ENCODE assay signal across 10 cellular contexts in genomic region chr16:30113031-30113710, GRCh38. TPM values are rescaled to one million over a fixed set of nuclear protein-coding genes. Genes with fewer than 3 reads are reported as not detected.
A peak's percentile ranks its signal among the peaks of the same experiment; 100 is the strongest.
DNase-seq lines count a peak whose midpoint lies in the region; ATAC-seq and TF ChIP-seq lines count a peak whose summit lies in the region.
"Had no signal": no experiment of that assay in that cellular context is flagged by ENCODE, and none has a peak within 500 bp of the region (broad histone marks: within the 10 kb centered on the region; RNA-seq: fewer than 3 reads in every experiment).

GDPD3 (minus strand) TSS chr16:30113537; CDS start chr16:30113478, 59 bp downstream.

- H3K4me1 Mint-ChIP-seq in CD8-positive, alpha-beta T cell (ENCODE audit: low read depth), result peaks cover 16% of the 10 kb centered on the region

- H3K79me2 ChIP-seq in DND-41 (ENCODE audit: insufficient read depth, low read length) (no peaks in the 10 kb centered on the region), OCI-LY3 (ENCODE audit: low read length) (no peaks in the 10 kb centered on the region)

- H3K4me1 ChIP-seq in DND-41 (ENCODE audit: insufficient read depth, low read length), result no peaks in the 10 kb centered on the region
- H3K4me1 ChIP-seq in OCI-LY3 (ENCODE audit: low read length), result no peaks in the 10 kb centered on the region
- peaks cover 0 to 23% of the 10 kb centered on the region in 2 donors for H3K4me1 ChIP-seq in esophagus (ENCODE audit: control insufficient read depth in 2 of 2, insufficient read depth in 2 of 2, low read length in 1 of 2)
- no peaks in the 10 kb centered on the region for H3K4me1 ChIP-seq in psoas muscle
- H3K4me1 ChIP-seq in CD8-positive, alpha-beta T cell (ENCODE audit: insufficient read depth, low read length), result peaks cover 15% of the 10 kb centered on the region

- in situ Hi-C loops in GM13976 (cut with MboI; ENCODE audit: low sequenced_read_pairs, unreplicated experiment), result loop anchor here (25.0 kb wide), 2 partner anchors 299 to 499 kb away; partner anchors contain the start of genes ZNF689 and ZNF771

- no peak within 1 kb of the TSS for H3K27ac Mint-ChIP-seq in CD8-positive, alpha-beta T cell

- H3K9ac ChIP-seq in DND-41 (ENCODE audit: low read depth, low read length) (no peak within 1 kb of the TSS), OCI-LY3 (ENCODE audit: low read length) (no peak within 1 kb of the TSS)

- POLR2A ChIA-PET in CD8-positive, alpha-beta T cell (lab: Charles Lee), result interaction anchor here (2.2 kb wide), 1 partner anchor 70 kb away, joined by 5 read pairs; the partner anchor contains the start of gene CORO1A

- intact Hi-C loops in psoas muscle (cut with DNase I), result no loop called here
- intact Hi-C loops in CD8-positive, alpha-beta T cell (cut with DNase I, micrococcal nuclease), result no loop called here

- H3K36me3 Mint-ChIP-seq in CD8-positive, alpha-beta T cell, result peaks cover 55% of the 10 kb centered on the region

- H3K9me3 ChIP-seq in DND-41 (ENCODE audit: insufficient read depth, low read length, severe bottlenecking) (no peaks in the 10 kb centered on the region), OCI-LY3 (ENCODE audit: insufficient read depth, low read length) (no peaks in the 10 kb centered on the region), esophagus (ENCODE audit: control insufficient read depth in 2 of 2, insufficient read depth in 1 of 2, low read depth in 1 of 2, low read length in 1 of 2) (no peaks in the 10 kb centered on the region), psoas muscle (no peaks in the 10 kb centered on the region)
- H3K9me3 ChIP-seq in CD8-positive, alpha-beta T cell (ENCODE audit: low read length), result no peaks in the 10 kb centered on the region

- CTCF ChIA-PET in CD8-positive, alpha-beta T cell (lab: Charles Lee), result interaction anchor here (1.1 to 2.3 kb wide), 7 partner anchors 8 to 73 kb away, joined by 3 to 10 read pairs (median 4); partner anchors contain the start of gene TBX6

- H2AFZ ChIP-seq in DND-41 (ENCODE audit: low read depth, low read length) (no peak within 1 kb of the TSS), OCI-LY3 (ENCODE audit: low read depth, low read length) (no peak within 1 kb of the TSS)

- H4K20me1 ChIP-seq in DND-41 (ENCODE audit: insufficient read depth, low read length) (no peaks in the 10 kb centered on the region), OCI-LY3 (ENCODE audit: insufficient read depth, low read length) (no peaks in the 10 kb centered on the region)

- ATAC-seq in DND-41 (ENCODE audit: insufficient read depth, low read depth) (0 out of 3 replicates have a peak, but pooled peaks have one; percentile 7), psoas muscle (peak; percentile 20 to 29 (median 26)), HG02798 (IDR thresholded peaks at IDR 0.05; ENCODE audit: poor library complexity, unreplicated experiment) (no peak)
- no peak for ATAC-seq in CD8-positive, alpha-beta T cell

- no peaks in the 10 kb centered on the region for H3K9me3 Mint-ChIP-seq in CD8-positive, alpha-beta T cell
- H3K9me3 Mint-ChIP-seq: activated naive CD4-positive, alpha-beta T cell treated with anti-CD3 and anti-CD28 coated beads, Interleukin-2, amount 10 ng/mL, durations not matched to agents 7 days and 5 days had no signal

- H3K36me3 ChIP-seq in DND-41 (ENCODE audit: insufficient read depth, low read length), result peaks cover 55% of the 10 kb centered on the region
- H3K36me3 ChIP-seq in OCI-LY3 (replicated peaks; ENCODE audit: low read depth, low read length), result no peaks in the 10 kb centered on the region
- H3K36me3 ChIP-seq in esophagus (ENCODE audit: control insufficient read depth in 2 of 2, insufficient read depth in 2 of 2, low read length in 1 of 2), result peaks cover 16 to 27% of the 10 kb centered on the region in 2 donors
- peaks cover 0 to 72% of the 10 kb centered on the region in 2 donors for H3K36me3 ChIP-seq in psoas muscle (ENCODE audit: insufficient read depth in 1 of 2, low read depth in 1 of 2)
- peaks cover 2% of the 10 kb centered on the region for H3K36me3 ChIP-seq in CD8-positive, alpha-beta T cell (ENCODE audit: insufficient read depth, low read length)

- WGBS in esophagus, 2 donors, result 62 to 72% methylated on average over 20 of the region's 20 CpGs
- WGBS in psoas muscle, 3 donors, result 63 to 65% (median 64%) methylated on average over 16 to 20 of the region's 20 CpGs

- TF ChIP-seq CTCF in DND-41 (IDR thresholded peaks at IDR 0.05; ENCODE audit: borderline replicate concordance, extremely low read depth, low read length, poor library complexity, severe bottlenecking) (no peak), OCI-LY3 (IDR thresholded peaks at IDR 0.05; ENCODE audit: low read depth, low read length) (no peak), psoas muscle (IDR thresholded peaks at IDR 0.05) (no peak), GM13976 (IDR thresholded peaks at IDR 0.05; ENCODE audit: borderline replicate concordance, control extremely low read depth, extremely low read depth, insufficient read depth, missing control alignments) (no peak)
- no peak for TF ChIP-seq CTCF in CD8-positive, alpha-beta T cell (IDR thresholded peaks at IDR 0.05)

- H3K27ac ChIP-seq in DND-41 (ENCODE audit: low read length) (no peak within 1 kb of the TSS), OCI-LY3 (ENCODE audit: low read length) (no peak within 1 kb of the TSS), esophagus (ENCODE audit: low read depth in 2 of 2, low read length in 1 of 2) (peak within 1 kb of the TSS; percentile 84 to 92), psoas muscle (no peak within 1 kb of the TSS)
- H3K27ac ChIP-seq in CD8-positive, alpha-beta T cell (ENCODE audit: low read depth, low read length), result no peak within 1 kb of the TSS

- H3K27me3 Mint-ChIP-seq in CD8-positive, alpha-beta T cell (ENCODE audit: low read depth), result no peaks in the 10 kb centered on the region
- H3K27me3 Mint-ChIP-seq: activated naive CD4-positive, alpha-beta T cell treated with anti-CD3 and anti-CD28 coated beads, Interleukin-2, amount 10 ng/mL, durations not matched to agents 7 days and 5 days had no signal

- no peak within 1 kb of the TSS for H3K4me3 ChIP-seq in DND-41 (ENCODE audit: low read depth in 1 of 2, low read length in 2 of 2)
- H3K4me3 ChIP-seq in OCI-LY3 (ENCODE audit: low read length), result peak within 1 kb of the TSS; percentile 28; the same call in 1 of the 2 replicates
- H3K4me3 ChIP-seq in esophagus (ENCODE audit: low read depth in 1 of 2, low read length in 2 of 2), result peak within 1 kb of the TSS; percentile 22 to 43
- no peak within 1 kb of the TSS for H3K4me3 ChIP-seq in psoas muscle
- no peak within 1 kb of the TSS for H3K4me3 ChIP-seq in CD8-positive, alpha-beta T cell (ENCODE audit: low read depth, low read length)

- no peak within 1 kb of the TSS for H3K4me3 Mint-ChIP-seq in CD8-positive, alpha-beta T cell
- H3K4me3 Mint-ChIP-seq: activated naive CD4-positive, alpha-beta T cell treated with anti-CD3 and anti-CD28 coated beads, Interleukin-2, amount 10 ng/mL, durations not matched to agents 7 days and 5 days had no signal

- H3K27me3 ChIP-seq in DND-41 (ENCODE audit: insufficient read depth, low read length, poor library complexity) (no peaks in the 10 kb centered on the region), OCI-LY3 (ENCODE audit: low read depth, low read length) (no peaks in the 10 kb centered on the region), esophagus (ENCODE audit: control insufficient read depth in 1 of 2, insufficient read depth in 2 of 2, low read length in 2 of 2) (no peaks in the 10 kb centered on the region), psoas muscle (ENCODE audit: insufficient read depth in 3 of 3, low read length in 2 of 3) (no peaks in the 10 kb centered on the region)
- H3K27me3 ChIP-seq in CD8-positive, alpha-beta T cell (ENCODE audit: insufficient read depth, low read length), result no peaks in the 10 kb centered on the region

- no peak within 1 kb of the TSS for H3K4me2 ChIP-seq in DND-41 (ENCODE audit: insufficient read depth, low read length)
- H3K4me2 ChIP-seq in OCI-LY3 (ENCODE audit: low read length), result peak within 1 kb of the TSS; percentile 19

- DNase-seq in DND-41, result no peak
- peak in 1 of 2 donors; percentile 53 for DNase-seq in psoas muscle
- DNase-seq in CD8-positive, alpha-beta T cell, result no peak
- no peak for DNase-seq in AML-193 (lab: John Stamatoyannopoulos, UW)
- no peak for DNase-seq in GM13976 (ENCODE audit: low spot score)
- DNase-seq: SIG-M5 had no signal

RNA-seq across cellular contexts. Expression of gene GDPD3, which starts in this region (rescaled TPM):
- 10 to 100 TPM; 49.2 to 82.8 TPM for polyA plus RNA-seq in esophagus
- 1 to 10 TPM in 2 of 4 donors, under 1 TPM in 2; 0.56 to 3.1 (median 1.3) TPM for total RNA-seq in psoas muscle
- under 1 TPM; 0.48 to 0.91 (median 0.89) TPM for polyA plus RNA-seq in psoas muscle
- 1 to 10 TPM; 2.9 to 3.6 TPM for total RNA-seq in CD8-positive, alpha-beta T cell

Comparison
In these comparisons a context has a peak if more than half of its experiments do, and no peak if none do; other contexts are left out.
1. RNA of gene GDPD3 (polyA plus RNA-seq): 49.2 to 82.8 TPM in esophagus; 0.48 to 0.91 TPM in psoas muscle; every median in the first group is over 10 times any median in the second.
2. ATAC-seq: peak in DND-41 (single experiment) and psoas muscle (4 of 4); none in HG02798 (single experiment) and CD8-positive, alpha-beta T cell (single experiment).
3. H3K27ac ChIP-seq: peak in esophagus (2 of 2); none in DND-41 (single experiment), OCI-LY3 (single experiment), psoas muscle (single experiment) and CD8-positive, alpha-beta T cell (single experiment).
4. H3K4me3 ChIP-seq: peak in OCI-LY3 (single experiment) and esophagus (2 of 2); none in DND-41 (0 of 2), psoas muscle (single experiment) and CD8-positive, alpha-beta T cell (single experiment).